2 cellular contexts compared by ENCODE assay signal in genomic region chr16:14976971-14977736, GRCh38.
TF ChIP-seq lines count a peak whose summit lies in the region.

No MANE protein-coding gene starts in this region.

TF ChIP-seq in HEK293, 187 proteins besides CTCF, POLR2A, EP300 and RAD21:
- TF ChIP-seq REPIN1 (tag by site-specific recombination; IDR thresholded peaks at IDR 0.05; ENCODE audit: low read depth) (0 out of 2 replicates have a peak, but pooled peaks have one; percentile 31), IKZF3 (tag by site-specific recombination; IDR thresholded peaks at IDR 0.05) (peak; percentile 35; the same call in 1 of the 2 replicates), ZNF629 (tag by site-specific recombination; IDR thresholded peaks at IDR 0.05) (0 out of 2 replicates have a peak, but pooled peaks have one; percentile 17), ZXDB (tag by site-specific recombination; IDR thresholded peaks at IDR 0.05) (peak; percentile 39), ZNF600 (tag by site-specific recombination; IDR thresholded peaks at IDR 0.05) (0 out of 2 replicates have a peak, but pooled peaks have one; percentile 44), OSR2 (tag by site-specific recombination; IDR thresholded peaks at IDR 0.05) (peak; percentile 37; the same call in 1 of the 2 replicates), GLIS1 (tag by site-specific recombination; IDR thresholded peaks at IDR 0.05) (peak; percentile 88), ZNF121 (tag by site-specific recombination; IDR thresholded peaks at IDR 0.05) (peak; percentile 76), MYNN (tag by site-specific recombination; IDR thresholded peaks at IDR 0.05; ENCODE audit: borderline replicate concordance) (0 out of 2 replicates have a peak, but pooled peaks have one; percentile 27), KLF7 (tag by site-specific recombination; IDR thresholded peaks at IDR 0.05; ENCODE audit: borderline replicate concordance) (peak; percentile 35; the same call in 1 of the 2 replicates), ZNF580 (tag by site-specific recombination; IDR thresholded peaks at IDR 0.05) (0 out of 2 replicates have a peak, but pooled peaks have one; percentile 17), ZBTB17 (tag by site-specific recombination; IDR thresholded peaks at IDR 0.05) (peak; percentile 5)
- TF ChIP-seq, protein P1, sequence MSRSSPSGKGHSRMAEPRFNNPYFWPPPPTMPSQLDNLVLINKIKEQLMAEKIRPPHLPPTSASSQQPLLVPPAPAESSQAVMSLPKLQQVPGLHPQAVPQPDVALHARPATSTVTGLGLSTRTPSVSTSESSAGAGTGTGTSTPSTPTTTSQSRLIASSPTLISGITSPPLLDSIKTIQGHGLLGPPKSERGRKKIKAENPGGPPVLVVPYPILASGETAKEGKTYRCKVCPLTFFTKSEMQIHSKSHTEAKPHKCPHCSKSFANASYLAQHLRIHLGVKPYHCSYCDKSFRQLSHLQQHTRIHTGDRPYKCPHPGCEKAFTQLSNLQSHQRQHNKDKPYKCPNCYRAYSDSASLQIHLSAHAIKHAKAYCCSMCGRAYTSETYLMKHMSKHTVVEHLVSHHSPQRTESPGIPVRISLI (tag by site-specific recombination; IDR thresholded peaks at IDR 0.05): peak; percentile 80

TF ChIP-seq in HepG2, 621 proteins besides CTCF, POLR2A, EP300 and RAD21:
- TF ChIP-seq, protein P2, sequence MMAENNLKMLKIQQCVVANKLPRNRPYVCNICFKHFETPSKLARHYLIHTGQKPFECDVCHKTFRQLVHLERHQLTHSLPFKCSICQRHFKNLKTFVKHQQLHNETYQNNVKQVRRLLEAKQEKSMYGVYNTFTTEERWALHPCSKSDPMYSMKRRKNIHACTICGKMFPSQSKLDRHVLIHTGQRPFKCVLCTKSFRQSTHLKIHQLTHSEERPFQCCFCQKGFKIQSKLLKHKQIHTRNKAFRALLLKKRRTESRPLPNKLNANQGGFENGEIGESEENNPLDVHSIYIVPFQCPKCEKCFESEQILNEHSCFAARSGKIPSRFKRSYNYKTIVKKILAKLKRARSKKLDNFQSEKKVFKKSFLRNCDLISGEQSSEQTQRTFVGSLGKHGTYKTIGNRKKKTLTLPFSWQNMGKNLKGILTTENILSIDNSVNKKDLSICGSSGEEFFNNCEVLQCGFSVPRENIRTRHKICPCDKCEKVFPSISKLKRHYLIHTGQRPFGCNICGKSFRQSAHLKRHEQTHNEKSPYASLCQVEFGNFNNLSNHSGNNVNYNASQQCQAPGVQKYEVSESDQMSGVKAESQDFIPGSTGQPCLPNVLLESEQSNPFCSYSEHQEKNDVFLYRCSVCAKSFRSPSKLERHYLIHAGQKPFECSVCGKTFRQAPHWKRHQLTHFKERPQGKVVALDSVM (CRISPR knock-in tag; IDR thresholded peaks at IDR 0.05): 0 out of 2 replicates have a peak, but pooled peaks have one; percentile 55
